In the genomic region with DNA sequence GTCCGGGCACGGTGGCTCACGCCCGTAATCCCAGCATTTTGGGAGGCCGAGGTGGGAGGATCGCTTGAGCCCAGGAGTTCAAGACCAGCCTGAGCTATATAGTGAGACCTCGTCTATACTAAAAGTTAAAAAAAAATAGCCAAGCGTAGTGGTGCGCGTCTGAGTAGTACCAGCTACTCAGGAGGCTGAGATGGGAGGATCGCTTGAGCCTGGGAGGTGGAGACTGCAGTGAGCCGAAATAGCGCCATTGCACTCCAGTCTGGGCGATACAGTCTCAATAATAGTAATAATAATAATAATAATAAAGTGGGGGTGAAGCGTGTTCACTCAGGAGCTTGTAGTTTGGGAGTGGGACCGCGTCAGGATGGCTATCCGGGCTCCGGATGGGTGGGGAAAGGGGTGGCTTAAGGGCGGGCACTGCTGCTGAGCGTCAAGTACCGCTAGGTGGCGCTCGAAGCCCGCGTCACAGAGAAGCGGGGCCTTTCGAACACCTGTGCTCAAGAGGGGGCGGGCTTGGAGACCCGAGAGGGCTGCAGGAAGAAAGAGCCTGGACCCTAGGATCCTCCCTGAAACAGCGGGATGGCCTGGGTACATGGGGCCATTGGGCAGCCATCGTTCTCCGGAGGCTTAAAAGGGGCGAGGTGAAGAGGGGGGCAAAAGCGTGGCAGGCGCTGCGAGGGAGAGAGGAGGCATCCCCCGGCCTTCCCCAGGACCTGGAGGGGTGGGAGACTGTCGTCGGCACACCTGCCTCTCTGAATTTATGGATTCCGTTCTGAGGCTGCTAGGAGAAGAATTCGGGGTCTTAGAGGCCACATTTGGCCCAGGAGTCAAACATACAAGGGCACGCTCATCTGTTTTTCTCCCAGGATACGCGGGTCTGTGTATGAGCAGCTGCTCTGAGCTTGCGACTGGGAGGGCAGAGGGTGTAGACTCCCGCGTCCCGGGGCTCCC, we compare ENCODE assay signal across 2 cellular contexts.
TF ChIP-seq lines count a peak whose summit lies in the region.

No MANE protein-coding gene starts in this region.

TF ChIP-seq in HEK293T, 16 proteins besides CTCF, POLR2A, EP300 and RAD21:
- TF ChIP-seq ZNF384 (IDR thresholded peaks at IDR 0.05) (no peak), SUZ12 (IDR thresholded peaks at IDR 0.05) (no peak), TARDBP (IDR thresholded peaks at IDR 0.05) (no peak), L3MBTL2 (conservative IDR thresholded peaks at IDR 0.05) (no peak)

TF ChIP-seq in H1, 55 proteins besides CTCF, POLR2A, EP300 and RAD21:
- TF ChIP-seq GTF2F1 (IDR thresholded peaks at IDR 0.05; ENCODE audit: borderline replicate concordance, low read depth, low read length) (no peak), CREB1 (IDR thresholded peaks at IDR 0.05) (peak; percentile 80), YY1 (IDR thresholded peaks at IDR 0.05; ENCODE audit: low read depth, low read length) (0 out of 2 replicates have a peak, but pooled peaks have one; percentile 38), SP4 (IDR thresholded peaks at IDR 0.05; ENCODE audit: low read length) (no peak), EGR1 (IDR thresholded peaks at IDR 0.05; ENCODE audit: borderline replicate concordance, low read depth, low read length) (peak; percentile 62; the same call in 1 of the 2 replicates), SP1 (IDR thresholded peaks at IDR 0.05; ENCODE audit: low read depth, low read length) (peak; percentile 28; the same call in 1 of the 2 replicates), RNF2 (IDR thresholded peaks at IDR 0.05; ENCODE audit: borderline replicate concordance, low read depth, low read length, missing control alignments, poor library complexity, severe bottlenecking) (peak; percentile 2), TCF12 (IDR thresholded peaks at IDR 0.05; ENCODE audit: low read depth, low read length) (peak; percentile 96), ZNF274 (IDR thresholded peaks at IDR 0.05; ENCODE audit: borderline replicate concordance, extremely low read depth, low read length) (no peak)
